ENCODE assay signal across 8 cellular contexts in genomic region chr1:209335090-209335692, GRCh38.
A peak's percentile ranks its signal among the peaks of the same experiment; 100 is the strongest.
DNase-seq lines count a peak whose midpoint lies in the region; ATAC-seq and TF ChIP-seq lines count a peak whose summit lies in the region.

No MANE protein-coding gene starts in this region.

- no peaks in the 10 kb centered on the region for H3K9me3 Mint-ChIP-seq in activated CD4-positive, alpha-beta T cell treated with anti-CD3 and anti-CD28 coated beads for 36 hours (ENCODE audit: low read depth)

- H3K4me3 ChIP-seq in tibial nerve, result no peak overlapping the region

- peaks cover 17% of the 10 kb centered on the region for H3K27me3 Mint-ChIP-seq in activated CD4-positive, alpha-beta T cell treated with anti-CD3 and anti-CD28 coated beads for 36 hours

- peak; percentile 25 for DNase-seq in activated CD4-positive, alpha-beta T cell treated with anti-CD3 and anti-CD28 coated beads for 36 hours
- DNase-seq in activated CD4-positive, alpha-beta T cell treated with anti-CD3 and anti-CD28 coated beads for 1 hour, result no peak
- DNase-seq in RWPE1 (ENCODE audit: low spot score) (peak; percentile 48), foreskin keratinocyte (no peak), tibial nerve (ENCODE audit: low spot score in 2 of 2) (peak in 1 of 2 donors; percentile 11), NCI-H526 treated with DMSO at 0.1 percent for 48 hours (lab: John Stamatoyannopoulos, UW) (no peak)

- TF ChIP-seq CTCF in RWPE1 (conservative IDR thresholded peaks at IDR 0.05; ENCODE audit: low read depth) (peak; percentile 70), foreskin keratinocyte (conservative IDR thresholded peaks at IDR 0.05) (peak; percentile 67), tibial nerve (IDR thresholded peaks at IDR 0.05) (peak in 4 of 5 experiments; percentile 12 to 55 (median 36))

- TF ChIP-seq EP300 in tibial nerve (IDR thresholded peaks at IDR 0.05), result no peak

- no peak overlapping the region for H3K27ac ChIP-seq in RWPE1
- H3K27ac ChIP-seq in foreskin keratinocyte, result no peak overlapping the region
- no peak overlapping the region for H3K27ac ChIP-seq in tibial nerve

- no peaks in the 10 kb centered on the region for H3K36me3 ChIP-seq in tibial nerve

- CTCF ChIA-PET in activated CD4-positive, alpha-beta T cell treated with anti-CD3 and anti-CD28 coated beads for 36 hours (lab: Charles Lee), result interaction anchor here (0.8 to 1.5 kb wide), 7 partner anchors 10 to 102 kb away, joined by 3 to 6 read pairs (median 3); no protein-coding TSS in a partner anchor
- CTCF ChIA-PET in RWPE1 (lab: Yijun Ruan, JAX), result interaction anchor here (0.6 to 1.3 kb wide), 7 partner anchors 8 to 870 kb away, joined by 3 to 4 read pairs (median 4); no protein-coding TSS in a partner anchor

- no peak for TF ChIP-seq POLR2A in tibial nerve (IDR thresholded peaks at IDR 0.05)

- no peak for ATAC-seq in activated CD4-positive, alpha-beta T cell treated with anti-CD3 and anti-CD28 coated beads for 36 hours
- ATAC-seq in GM19328 (IDR thresholded peaks at IDR 0.05; ENCODE audit: unreplicated experiment) (peak; percentile 95), HG03342 (IDR thresholded peaks at IDR 0.05; ENCODE audit: unreplicated experiment) (peak; percentile 94), foreskin keratinocyte (peak; percentile 61)

- POLR2A ChIA-PET in activated CD4-positive, alpha-beta T cell treated with anti-CD3 and anti-CD28 coated beads for 36 hours (lab: Charles Lee), result no interaction called here
- POLR2A ChIA-PET in RWPE1 (lab: Yijun Ruan, JAX; ENCODE audit: low non-redundant PET), result no interaction called here

- no peaks in the 10 kb centered on the region for H3K9me3 ChIP-seq in tibial nerve

- H3K27me3 ChIP-seq in foreskin keratinocyte (no peaks in the 10 kb centered on the region), tibial nerve (no peaks in the 10 kb centered on the region)

- intact Hi-C loops in activated CD4-positive, alpha-beta T cell treated with anti-CD3 and anti-CD28 coated beads for 36 hours (cut with DNase I, micrococcal nuclease), result no loop called here

- H3K27ac Mint-ChIP-seq in activated CD4-positive, alpha-beta T cell treated with anti-CD3 and anti-CD28 coated beads for 36 hours, result no peak overlapping the region

- 28 to 31% methylated on average over 3 of the region's 3 CpGs for WGBS in tibial nerve, 2 donors

- H3K36me3 Mint-ChIP-seq in activated CD4-positive, alpha-beta T cell treated with anti-CD3 and anti-CD28 coated beads for 36 hours (ENCODE audit: low read depth), result no peaks in the 10 kb centered on the region

- H3K4me3 Mint-ChIP-seq in activated CD4-positive, alpha-beta T cell treated with anti-CD3 and anti-CD28 coated beads for 36 hours, result no peak overlapping the region

- H3K4me1 ChIP-seq in foreskin keratinocyte (no peaks in the 10 kb centered on the region), tibial nerve (no peaks in the 10 kb centered on the region)

- no peaks in the 10 kb centered on the region for H3K4me1 Mint-ChIP-seq in activated CD4-positive, alpha-beta T cell treated with anti-CD3 and anti-CD28 coated beads for 36 hours

Comparison
In these comparisons a context has a peak if more than half of its experiments do, and no peak if none do; other contexts are left out.
1. DNase-seq: peak in activated CD4-positive, alpha-beta T cell treated with anti-CD3 and anti-CD28 coated beads for 36 hours (single experiment) and RWPE1 (single experiment); none in activated CD4-positive, alpha-beta T cell treated with anti-CD3 and anti-CD28 coated beads for 1 hour (single experiment), foreskin keratinocyte (0 of 2) and NCI-H526 treated with DMSO at 0.1 percent for 48 hours (single experiment).
2. Peak in every context shown above with its lines, with median percentiles within 50 percentile points of each other: CTCF ChIP-seq.